Comparison of ENCODE assay signal across 32 cellular contexts in the genomic region with DNA sequence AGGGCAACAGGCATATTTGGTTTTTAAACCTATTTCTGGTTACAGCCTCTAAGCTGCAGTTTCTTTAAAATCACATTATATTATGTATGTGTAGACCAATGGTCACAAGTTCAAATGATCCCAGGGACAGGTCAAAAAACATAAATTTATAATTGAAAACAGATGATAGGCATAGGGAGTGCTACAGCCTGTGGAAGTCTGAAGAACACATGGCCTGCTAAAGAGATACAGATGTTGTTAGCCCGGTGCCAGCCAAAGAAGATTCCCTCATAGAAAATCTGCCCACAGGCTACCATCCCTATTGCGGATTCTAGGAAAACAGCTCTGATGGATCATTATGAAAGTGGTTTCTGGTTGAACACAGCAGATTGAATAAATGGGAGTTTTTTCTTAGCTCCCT.
"Had no signal": no experiment of that assay in that cellular context is flagged by ENCODE, and none has a peak within 500 bp of the region (broad histone marks: within the 10 kb centered on the region; RNA-seq: fewer than 3 reads in every experiment).

No MANE protein-coding gene starts in this region.

- DNase-seq: activated B cell treated with CpG ODN at 0.5 μM for 24 hours; activated CD4-positive, alpha-beta memory T cell treated with anti-CD3 and anti-CD28 coated beads for 36 hours; activated CD4-positive, alpha-beta T cell treated with anti-CD3 and anti-CD28 coated beads for 4 hours; activated CD4-positive, alpha-beta T cell treated with anti-CD3 and anti-CD28 coated beads, Interleukin-2, amount 50 U/mL, for 1 hour; activated CD4-positive, CD25-positive, alpha-beta regulatory T cell treated with anti-CD3 and anti-CD28 coated beads, Interleukin-2, amount 50 U/mL, for 72 hours; activated CD8-positive, alpha-beta memory T cell treated with anti-CD3 and anti-CD28 coated beads, Interleukin-2, amount 50 U/mL, for 4 hours; activated gamma-delta T cell treated with Interleukin-2 at 50 U/mL for 16 hours; activated naive CD4-positive, alpha-beta T cell treated with anti-CD3 and anti-CD28 coated beads for 36 hours; activated T-cell treated with anti-CD3 and anti-CD28 coated beads for 4 hours; activated T-cell treated with anti-CD3 and anti-CD28 coated beads, Interleukin-2, amount 50 U/mL, for 4 hours; adrenal gland; body of pancreas; NCI-H1092 treated with DMSO at 0.1 percent for 48 hours; NCI-H1417; NCI-H146; NCI-H187; NCI-H2029 treated with DMSO at 0.1 percent for 48 hours; NCI-H2107; NCI-H226; NCI-H446 treated with DMSO at 0.1 percent for 48 hours; NCI-H524 treated with DMSO at 0.1 percent for 48 hours; PC-3; Peyer's patch; SW 1271; T-helper 1 cell; T-helper 2 cell; T-helper 9 cell had no signal

- H3K9me3 ChIP-seq: adrenal gland, body of pancreas, breast epithelium, Peyer's patch had no signal

- H3K27me3 ChIP-seq: adrenal gland, body of pancreas, breast epithelium, Peyer's patch had no signal

- ATAC-seq: activated naive CD4-positive, alpha-beta T cell treated with anti-CD3 and anti-CD28 coated beads, Interleukin-2, amount 50 U/mL, for 72 hours; activated T-cell treated with anti-CD3 and anti-CD28 coated beads, Interleukin-2, amount 50 U/mL, for 4 hours; body of pancreas; PC-3; Right ventricle myocardium inferior had no signal

- H3K4me3 ChIP-seq: adrenal gland, body of pancreas, breast epithelium, Peyer's patch had no signal

- H3K36me3 ChIP-seq: adrenal gland, breast epithelium, Peyer's patch had no signal

- H3K4me1 ChIP-seq: adrenal gland, body of pancreas, breast epithelium, Peyer's patch had no signal

- H3K27ac ChIP-seq: adrenal gland, body of pancreas, breast epithelium, KMS-11, Peyer's patch, RWPE1 had no signal
